ENCODE assay signal across 14 cellular contexts in genomic region chr17:76612977-76613851, GRCh38. TPM values are rescaled to one million over a fixed set of nuclear protein-coding genes. Genes with fewer than 3 reads are reported as not detected.
A peak's percentile ranks its signal among the peaks of the same experiment; 100 is the strongest.
DNase-seq lines count a peak whose midpoint lies in the region; ATAC-seq and TF ChIP-seq lines count a peak whose summit lies in the region.
"Had no signal": no experiment of that assay in that cellular context is flagged by ENCODE, and none has a peak within 500 bp of the region (broad histone marks: within the 10 kb centered on the region; RNA-seq: fewer than 3 reads in every experiment).

No MANE protein-coding gene starts in this region.

- H3K4me1 ChIP-seq in heart left ventricle: no peaks in the 10 kb centered on the region

- 78 to 87% (median 80%) methylated on average over 11 to 17 of the region's 17 CpGs for WGBS in heart left ventricle, 4 donors

- no peak overlapping the region for H3K4me3 ChIP-seq in heart left ventricle

- H3K36me3 ChIP-seq in heart left ventricle: no peaks in the 10 kb centered on the region

- no peak for TF ChIP-seq POLR2A in heart left ventricle (IDR thresholded peaks at IDR 0.05)

- TF ChIP-seq EP300 in Ishikawa (IDR thresholded peaks at IDR 0.05; ENCODE audit: borderline replicate concordance): no peak

- TF ChIP-seq CTCF in heart left ventricle (IDR thresholded peaks at IDR 0.05): no peak

- ATAC-seq in heart left ventricle (no peak), GM18520 (IDR thresholded peaks at IDR 0.05; ENCODE audit: unreplicated experiment) (no peak)
- ATAC-seq: naive thymus-derived CD8-positive, alpha-beta T cell had no signal

- no peaks in the 10 kb centered on the region for H3K9me3 ChIP-seq in heart left ventricle

- peak; percentile 57 for TF ChIP-seq RAD21 in Ishikawa (IDR thresholded peaks at IDR 0.05; ENCODE audit: low read depth)

- no peak overlapping the region for H3K27ac ChIP-seq in heart left ventricle

- H3K27me3 ChIP-seq in heart left ventricle: no peaks in the 10 kb centered on the region

- intact Hi-C loops in heart left ventricle (cut with DNase I): no loop called here

- peak; percentile 59 to 60 for DNase-seq in AML-193 (lab: John Stamatoyannopoulos, UW)
- peak; percentile 31 for DNase-seq in UCSD-AML1 (lab: John Stamatoyannopoulos, UW; ENCODE audit: unreplicated experiment)
- peak; percentile 72 for DNase-seq in iPS-NIHi11 (ENCODE audit: low spot score)
- DNase-seq in dedifferentiated amniotic fluid mesenchymal stem cell (ENCODE audit: extremely low spot score): no peak
- DNase-seq in heart left ventricle: no peak
- DNase-seq in stimulated activated CD4-positive, alpha-beta T cell treated with anti-CD3 and anti-CD28 coated beads, Interleukin-2, amount 100 ng/mL, for 24 hours: no peak
- DNase-seq: activated T-cell treated with anti-CD3 and anti-CD28 coated beads, Interleukin-2, amount 50 U/mL, for 1 hour; naive thymus-derived CD8-positive, alpha-beta T cell; NCI-H2081 treated with DMSO at 0.1 percent for 48 hours had no signal

TF ChIP-seq in Ishikawa, 13 proteins besides CTCF, POLR2A, EP300 and RAD21:
- TF ChIP-seq FOXM1 (IDR thresholded peaks at IDR 0.05; ENCODE audit: borderline replicate concordance, low read depth) (no peak), YY1 (IDR thresholded peaks at IDR 0.05; ENCODE audit: low read depth) (no peak), NFIC (IDR thresholded peaks at IDR 0.05) (no peak)

RNA-seq across cellular contexts. Expression of gene ST6GALNAC2, which starts 27.6 kb away (rescaled TPM):
- 1 to 10 TPM; 3.3 to 7.8 (median 5.6) TPM for total RNA-seq in heart left ventricle
- polyA plus RNA-seq in heart left ventricle: 1 to 10 TPM; 2.1 to 2.3 TPM

RNA-seq across cellular contexts. Expression of gene ST6GALNAC1, which starts 30.3 kb away (rescaled TPM):
- 10 to 100 TPM in 1 of 9 donors, 1 to 10 TPM in 8; 1.7 to 10.3 (median 3.5) TPM for total RNA-seq in heart left ventricle
- 1 to 10 TPM; 3.1 to 4.2 TPM for polyA plus RNA-seq in heart left ventricle
- total RNA-seq: naive thymus-derived CD8-positive, alpha-beta T cell; RPMI7951; skeletal muscle tissue had no signal
- polyA plus RNA-seq: AG04450 had no signal

Comparison
In these comparisons a context has a peak if more than half of its experiments do, and no peak if none do; other contexts are left out.
1. DNase-seq: peak in AML-193 (2 of 2), UCSD-AML1 (single experiment) and iPS-NIHi11 (single experiment); none in dedifferentiated amniotic fluid mesenchymal stem cell (single experiment), heart left ventricle (0 of 5) and stimulated activated CD4-positive, alpha-beta T cell treated with anti-CD3 and anti-CD28 coated beads, Interleukin-2, amount 100 ng/mL, for 24 hours (0 of 2).